12 cellular contexts compared by ENCODE assay signal in the genomic region with DNA sequence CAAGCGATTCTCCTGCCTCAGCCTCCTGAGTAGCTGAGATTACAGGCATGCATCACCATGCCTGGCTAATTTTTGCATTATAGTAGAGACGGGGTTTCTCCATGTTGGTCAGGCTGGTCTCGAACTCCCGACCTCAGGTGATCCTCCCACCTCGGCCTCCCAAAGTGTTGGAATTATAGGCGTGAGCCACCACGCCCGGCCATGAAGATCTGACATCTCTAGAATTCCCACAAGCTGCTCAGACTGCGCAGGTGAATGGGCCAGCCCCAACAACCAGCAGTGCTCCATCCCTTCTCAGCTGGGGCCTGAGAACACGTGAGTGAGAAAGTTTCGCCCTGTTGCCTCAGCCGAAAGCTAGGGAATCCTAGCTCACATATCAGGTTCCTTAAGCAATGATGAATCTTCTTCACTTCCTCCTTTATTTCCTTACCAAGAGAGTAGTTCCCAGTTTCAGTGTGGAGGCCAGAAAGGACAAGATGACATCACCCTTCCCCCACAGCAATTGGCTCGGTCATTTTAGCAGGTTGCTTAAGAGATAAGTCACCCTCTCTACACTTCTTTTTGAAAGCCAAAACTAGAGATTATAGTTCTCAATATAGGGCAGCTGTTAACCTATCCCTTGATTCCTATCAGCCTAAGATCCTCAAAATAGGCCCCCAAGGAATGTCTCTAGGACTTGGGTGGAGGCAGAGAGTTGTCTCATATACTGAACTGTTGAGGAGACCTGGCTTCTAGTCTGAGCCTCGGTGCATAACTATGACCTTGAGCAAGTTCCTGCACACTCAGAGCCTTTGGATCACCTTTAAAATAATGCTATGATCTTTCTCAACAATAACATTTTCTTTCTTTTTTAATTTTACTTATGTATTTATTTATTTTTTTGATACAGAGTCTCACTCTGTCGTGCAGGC. TPM values are rescaled to one million over a fixed set of nuclear protein-coding genes. Genes with fewer than 3 reads are reported as not detected.
DNase-seq lines count a peak whose midpoint lies in the region; ATAC-seq, FAIRE-seq and TF ChIP-seq lines count a peak whose summit lies in the region.
"Had no signal": no experiment of that assay in that cellular context is flagged by ENCODE, and none has a peak within 500 bp of the region (broad histone marks: within the 10 kb centered on the region; RNA-seq: fewer than 3 reads in every experiment).

No MANE protein-coding gene starts in this region.

- DNase-seq in M059J (ENCODE audit: low read depth) (peak; percentile 23), UCSD-AML1 (lab: John Stamatoyannopoulos, UW; ENCODE audit: unreplicated experiment) (peak; percentile 16), left ventricle myocardium superior (no peak), stromal cell of bone marrow (ENCODE audit: low read depth) (peak; percentile 28), D721Med (ENCODE audit: insufficient read length, low spot score) (no peak), foreskin melanocyte (no peak), GM13977 (ENCODE audit: low spot score) (no peak)
- DNase-seq in activated CD4-positive, CD25-positive, alpha-beta regulatory T cell treated with anti-CD3 and anti-CD28 coated beads, Interleukin-2, amount 50 U/mL, for 72 hours: no peak
- DNase-seq: DMS79, NCI-H187 had no signal

- peak; percentile 22 for ATAC-seq in left ventricle myocardium superior
- ATAC-seq: stimulated activated memory B cell treated with anti-CD40 and anti-IgM and Interleukin-4, amounts not matched to agents 10 μg/mL and 1 μg/mL and 100 μg/mL, for 72 hours had no signal

- in situ Hi-C loops in GM13977 (cut with MboI; ENCODE audit: low pct_unique_long_range_greater_than_20kb, low sequenced_read_pairs, unreplicated experiment): no loop called here

- no peak for TF ChIP-seq CTCF in D721Med (IDR thresholded peaks at IDR 0.05; ENCODE audit: insufficient read depth, missing control alignments)
- no peak for TF ChIP-seq CTCF in GM13977 (IDR thresholded peaks at IDR 0.05; ENCODE audit: extremely low read depth, insufficient read depth, missing control alignments)

- FAIRE-seq in D721Med (lab: Jason Lieb, UNC): no peak
- FAIRE-seq: HTR-8/SVneo had no signal

- intact Hi-C loops in left ventricle myocardium superior (cut with micrococcal nuclease): no loop called here

RNA-seq across cellular contexts. Expression of a gene that starts 23.9 kb away (rescaled TPM):
- total RNA-seq in M059J (2014; rRNA removed; shearing (Covaris generic)): 233 and 257 TPM in 2 replicates
- total RNA-seq in left ventricle myocardium superior: 143 TPM

Comparison
In these comparisons a context has a peak if more than half of its experiments do, and no peak if none do; other contexts are left out.
1. DNase-seq: peak in M059J (single experiment), UCSD-AML1 (single experiment) and stromal cell of bone marrow (single experiment); none in left ventricle myocardium superior (single experiment), activated CD4-positive, CD25-positive, alpha-beta regulatory T cell treated with anti-CD3 and anti-CD28 coated beads, Interleukin-2, amount 50 U/mL, for 72 hours (single experiment), D721Med (single experiment), foreskin melanocyte (single experiment) and GM13977 (single experiment).